ENCODE assay signal across 10 cellular contexts in genomic region chr17:3732171-3732570, GRCh38. TPM values are rescaled to one million over a fixed set of nuclear protein-coding genes. Genes with fewer than 3 reads are reported as not detected.
DNase-seq lines count a peak whose midpoint lies in the region; ATAC-seq and TF ChIP-seq lines count a peak whose summit lies in the region.
"Had no signal": no experiment of that assay in that cellular context is flagged by ENCODE, and none has a peak within 500 bp of the region (broad histone marks: within the 10 kb centered on the region; RNA-seq: fewer than 3 reads in every experiment).

No MANE protein-coding gene starts in this region.

- peaks cover 2% of the 10 kb centered on the region for H3K27me3 Mint-ChIP-seq in activated CD4-positive, alpha-beta memory T cell treated with anti-CD3 and anti-CD28 coated beads, Interleukin-2, amount 10 ng/mL, durations not matched to agents 7 days and 5 days
- H3K27me3 Mint-ChIP-seq in activated CD8-positive, alpha-beta T cell treated with anti-CD3 and anti-CD28 coated beads for 36 hours = no peaks in the 10 kb centered on the region

- DNase-seq in Right ventricle myocardium superior (no peak), left ventricle myocardium inferior (no peak), MG63 (peak; percentile 17), foreskin fibroblast (peak; percentile 26 to 58), DMS153 treated with DMSO at 0.1 percent for 48 hours (lab: John Stamatoyannopoulos, UW; ENCODE audit: unreplicated experiment) (no peak), breast epithelium (ENCODE audit: low spot score in 2 of 2) (no peak)
- no peak for DNase-seq in activated CD4-positive, alpha-beta memory T cell treated with anti-CD3 and anti-CD28 coated beads, Interleukin-2, amount 10 ng/mL, durations not matched to agents 7 days and 5 days
- DNase-seq in activated CD8-positive, alpha-beta T cell treated with anti-CD3 and anti-CD28 coated beads for 36 hours = no peak
- DNase-seq: NCI-H510A, T-helper 9 cell had no signal

- H3K4me1 ChIP-seq in left ventricle myocardium inferior (peaks cover 7% of the 10 kb centered on the region), breast epithelium (no peaks in the 10 kb centered on the region)

- peaks cover 9% of the 10 kb centered on the region for H3K27me3 ChIP-seq in left ventricle myocardium inferior (ENCODE audit: low read depth)
- H3K27me3 ChIP-seq in MG63 = no peaks in the 10 kb centered on the region
- no peaks in the 10 kb centered on the region for H3K27me3 ChIP-seq in breast epithelium

- no peak overlapping the region for H3K4me3 Mint-ChIP-seq in activated CD4-positive, alpha-beta memory T cell treated with anti-CD3 and anti-CD28 coated beads, Interleukin-2, amount 10 ng/mL, durations not matched to agents 7 days and 5 days
- H3K4me3 Mint-ChIP-seq in activated CD8-positive, alpha-beta T cell treated with anti-CD3 and anti-CD28 coated beads for 36 hours = no peak overlapping the region

- no peak overlapping the region for H3K27ac ChIP-seq in left ventricle myocardium inferior (replicated peaks)
- H3K27ac ChIP-seq in breast epithelium = no peak overlapping the region

- no peaks in the 10 kb centered on the region for H3K9me3 Mint-ChIP-seq in activated CD4-positive, alpha-beta memory T cell treated with anti-CD3 and anti-CD28 coated beads, Interleukin-2, amount 10 ng/mL, durations not matched to agents 7 days and 5 days
- no peaks in the 10 kb centered on the region for H3K9me3 Mint-ChIP-seq in activated CD8-positive, alpha-beta T cell treated with anti-CD3 and anti-CD28 coated beads for 36 hours

- no peak for TF ChIP-seq POLR2A in breast epithelium (IDR thresholded peaks at IDR 0.05)

- H3K9me3 ChIP-seq in left ventricle myocardium inferior (replicated peaks) (no peaks in the 10 kb centered on the region), MG63 (no peaks in the 10 kb centered on the region), breast epithelium (no peaks in the 10 kb centered on the region)

- H3K4me3 ChIP-seq in left ventricle myocardium inferior (no peak overlapping the region), MG63 (no peak overlapping the region), foreskin fibroblast (ENCODE audit: low read depth in 1 of 2, low read length in 2 of 2) (no peak overlapping the region), breast epithelium (no peak overlapping the region)

- H3K36me3 ChIP-seq in left ventricle myocardium inferior (no peaks in the 10 kb centered on the region), MG63 (no peaks in the 10 kb centered on the region; the same call in 1 of the 2 replicates), breast epithelium (no peaks in the 10 kb centered on the region)

- POLR2A ChIA-PET in activated CD4-positive, alpha-beta memory T cell treated with anti-CD3 and anti-CD28 coated beads, Interleukin-2, amount 10 ng/mL, durations not matched to agents 7 days and 5 days (lab: Charles Lee) = interaction anchor here (1.5 kb wide), 1 partner anchor 9 kb away, joined by 4 read pairs; the partner anchor contains the start of gene HASPIN
- POLR2A ChIA-PET in activated CD8-positive, alpha-beta T cell treated with anti-CD3 and anti-CD28 coated beads for 36 hours (lab: Charles Lee) = interaction anchor here (1.0 to 1.5 kb wide), 3 partner anchors 8 to 50 kb away, joined by 3 to 5 read pairs (median 3); partner anchors contain the start of gene HASPIN

- peaks cover 10% of the 10 kb centered on the region for H3K4me1 Mint-ChIP-seq in activated CD4-positive, alpha-beta memory T cell treated with anti-CD3 and anti-CD28 coated beads, Interleukin-2, amount 10 ng/mL, durations not matched to agents 7 days and 5 days
- H3K4me1 Mint-ChIP-seq in activated CD8-positive, alpha-beta T cell treated with anti-CD3 and anti-CD28 coated beads for 36 hours (ENCODE audit: low read depth) = peaks cover 3% of the 10 kb centered on the region

- no peak overlapping the region for H3K27ac Mint-ChIP-seq in activated CD4-positive, alpha-beta memory T cell treated with anti-CD3 and anti-CD28 coated beads, Interleukin-2, amount 10 ng/mL, durations not matched to agents 7 days and 5 days
- no peak overlapping the region for H3K27ac Mint-ChIP-seq in activated CD8-positive, alpha-beta T cell treated with anti-CD3 and anti-CD28 coated beads for 36 hours

- ATAC-seq in Right ventricle myocardium superior (ENCODE audit: poor library complexity) = peak; percentile 43
- ATAC-seq in activated CD8-positive, alpha-beta T cell treated with anti-CD3 and anti-CD28 coated beads for 36 hours = no peak

- TF ChIP-seq CTCF in left ventricle myocardium inferior (IDR thresholded peaks at IDR 0.05; ENCODE audit: borderline replicate concordance) (no peak), foreskin fibroblast (IDR thresholded peaks at IDR 0.05; ENCODE audit: low read depth, low read length) (no peak), breast epithelium (IDR thresholded peaks at IDR 0.05) (no peak)
- TF ChIP-seq CTCF in activated CD8-positive, alpha-beta T cell treated with anti-CD3 and anti-CD28 coated beads for 36 hours (IDR thresholded peaks at IDR 0.05) = no peak

- peaks cover 18% of the 10 kb centered on the region for H3K36me3 Mint-ChIP-seq in activated CD4-positive, alpha-beta memory T cell treated with anti-CD3 and anti-CD28 coated beads, Interleukin-2, amount 10 ng/mL, durations not matched to agents 7 days and 5 days (ENCODE audit: low read depth)
- H3K36me3 Mint-ChIP-seq in activated CD8-positive, alpha-beta T cell treated with anti-CD3 and anti-CD28 coated beads for 36 hours (ENCODE audit: low read depth) = peaks cover 12% of the 10 kb centered on the region

- intact Hi-C loops in Right ventricle myocardium superior (cut with DNase I) = loop anchor here (10.0 kb wide), 1 partner anchor 273 kb away; no protein-coding TSS in a partner anchor
- intact Hi-C loops in left ventricle myocardium inferior (cut with micrococcal nuclease) = no loop called here
- intact Hi-C loops in activated CD8-positive, alpha-beta T cell treated with anti-CD3 and anti-CD28 coated beads for 36 hours (cut with micrococcal nuclease) = no loop called here
- intact Hi-C loops in breast epithelium (cut with DNase I; ENCODE audit: low total_unique reads) = no loop called here

- CTCF ChIA-PET in activated CD4-positive, alpha-beta memory T cell treated with anti-CD3 and anti-CD28 coated beads, Interleukin-2, amount 10 ng/mL, durations not matched to agents 7 days and 5 days (lab: Charles Lee) = interaction anchor here (1.2 to 10.8 kb wide), 4 partner anchors 9 to 114 kb away, joined by 4 to 206 read pairs (median 74); partner anchors contain the start of genes HASPIN and NCBP3
- CTCF ChIA-PET in activated CD8-positive, alpha-beta T cell treated with anti-CD3 and anti-CD28 coated beads for 36 hours (lab: Charles Lee) = interaction anchor here (1.5 to 9.6 kb wide), 3 partner anchors 17 to 96 kb away, joined by 5 to 367 read pairs (median 6); no protein-coding TSS in a partner anchor

RNA-seq across cellular contexts. Expression of gene HASPIN, which starts 8.5 kb away (rescaled TPM):
- total RNA-seq in Right ventricle myocardium superior = 0.13 TPM
- 0.33 TPM for total RNA-seq in left ventricle myocardium inferior
- 6.9 and 13.0 TPM in 2 replicates for total RNA-seq in MG63 (2014; rRNA removed; shearing (Covaris generic); ENCODE audit: low replicate concordance)
- total RNA-seq in activated CD4-positive, alpha-beta memory T cell treated with anti-CD3 and anti-CD28 coated beads, Interleukin-2, amount 10 ng/mL, durations not matched to agents 7 days and 5 days = 10 to 100 TPM; 23.8 to 25.2 TPM
- 10 to 100 TPM; 20.7 to 21.3 TPM for total RNA-seq in activated CD8-positive, alpha-beta T cell treated with anti-CD3 and anti-CD28 coated beads for 36 hours
- total RNA-seq in breast epithelium = under 1 TPM; 0.29 to 0.48 (median 0.33) TPM

RNA-seq across cellular contexts. Expression of gene P2RX5, which starts 36.2 kb away (rescaled TPM):
- 13.0 TPM for total RNA-seq in Right ventricle myocardium superior
- 18.3 TPM for total RNA-seq in left ventricle myocardium inferior
- total RNA-seq in MG63 (2014; rRNA removed; shearing (Covaris generic); ENCODE audit: low replicate concordance) = 12.0 and 12.3 TPM in 2 replicates
- total RNA-seq in activated CD4-positive, alpha-beta memory T cell treated with anti-CD3 and anti-CD28 coated beads, Interleukin-2, amount 10 ng/mL, durations not matched to agents 7 days and 5 days = 10 to 100 TPM; 30.8 to 31.1 TPM
- total RNA-seq in activated CD8-positive, alpha-beta T cell treated with anti-CD3 and anti-CD28 coated beads for 36 hours = 10 to 100 TPM; 35.7 to 39.5 TPM
- 1 to 10 TPM in 1 of 3 donors, under 1 TPM in 2; 0.29 to 2.0 (median 0.32) TPM for total RNA-seq in breast epithelium

Comparison
In these comparisons a context has a peak if more than half of its experiments do, and no peak if none do; other contexts are left out.
1. DNase-seq: peak in MG63 (single experiment) and foreskin fibroblast (2 of 2); none in Right ventricle myocardium superior (single experiment), left ventricle myocardium inferior (single experiment), activated CD4-positive, alpha-beta memory T cell treated with anti-CD3 and anti-CD28 coated beads, Interleukin-2, amount 10 ng/mL, durations not matched to agents 7 days and 5 days (single experiment), activated CD8-positive, alpha-beta T cell treated with anti-CD3 and anti-CD28 coated beads for 36 hours (single experiment), DMS153 treated with DMSO at 0.1 percent for 48 hours (single experiment) and breast epithelium (0 of 2).